Comparison of ENCODE assay signal across 2 cellular contexts in the genomic region with DNA sequence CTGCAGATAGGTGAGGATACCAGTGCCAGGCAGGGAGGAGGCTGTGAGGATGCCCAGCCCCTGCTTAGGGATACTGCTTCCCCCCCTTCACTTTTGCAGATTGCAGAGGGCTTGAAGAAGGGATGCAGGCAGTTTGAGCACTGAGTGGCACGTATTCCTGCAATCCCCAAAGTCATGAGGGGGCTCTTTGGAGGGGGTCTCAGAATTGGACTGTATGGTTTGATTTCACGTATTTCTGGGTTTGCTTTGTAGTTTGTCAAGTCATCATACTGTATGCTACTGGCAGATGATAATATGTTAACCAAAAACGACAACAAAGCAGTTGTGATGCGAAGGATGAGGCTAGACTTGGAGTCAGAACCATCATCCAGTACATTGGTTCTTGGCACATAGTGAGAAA.
TF ChIP-seq lines count a peak whose summit lies in the region.

No MANE protein-coding gene starts in this region.

TF ChIP-seq in IMR-90, 13 proteins besides CTCF, POLR2A, EP300 and RAD21:
- no peak for TF ChIP-seq MAZ (IDR thresholded peaks at IDR 0.05; ENCODE audit: borderline replicate concordance, low read depth, low read length)
- TF ChIP-seq MAFK (IDR thresholded peaks at IDR 0.05; ENCODE audit: low read depth, low read length), result no peak
- no peak for TF ChIP-seq FOS (IDR thresholded peaks at IDR 0.05; ENCODE audit: low read depth, low read length)
- TF ChIP-seq USF2 (IDR thresholded peaks at IDR 0.05; ENCODE audit: low read depth, low read length), result no peak
- TF ChIP-seq CHD1 (IDR thresholded peaks at IDR 0.05; ENCODE audit: low read depth, low read length), result no peak
- no peak for TF ChIP-seq RCOR1 (IDR thresholded peaks at IDR 0.05; ENCODE audit: insufficient replicate concordance, low read length)
- no peak for TF ChIP-seq BHLHE40 (IDR thresholded peaks at IDR 0.05; ENCODE audit: low read depth, low read length)
- no peak for TF ChIP-seq CEBPB (IDR thresholded peaks at IDR 0.05; ENCODE audit: low read depth, low read length)
- no peak for TF ChIP-seq NFE2L2 (IDR thresholded peaks at IDR 0.05; ENCODE audit: low read depth, low read length)
- no peak for TF ChIP-seq ELK1 (IDR thresholded peaks at IDR 0.05; ENCODE audit: borderline replicate concordance, low read depth, low read length)
- TF ChIP-seq SMC3 (IDR thresholded peaks at IDR 0.05; ENCODE audit: low read depth, low read length), result no peak
- TF ChIP-seq RFX5 (IDR thresholded peaks at IDR 0.05; ENCODE audit: low read depth, low read length), result no peak

TF ChIP-seq in K562, 482 proteins besides CTCF, POLR2A, EP300 and RAD21:
- TF ChIP-seq THRB (CRISPR knock-in tag; conservative IDR thresholded peaks at IDR 0.05) (no peak), HNRNPL (IDR thresholded peaks at IDR 0.05; ENCODE audit: low read depth, low read length) (no peak), PML (IDR thresholded peaks at IDR 0.05; ENCODE audit: low read length) (no peak), MEF2D (tag; conservative IDR thresholded peaks at IDR 0.05; ENCODE audit: low read depth) (no peak)
- TF ChIP-seq, protein P1, sequence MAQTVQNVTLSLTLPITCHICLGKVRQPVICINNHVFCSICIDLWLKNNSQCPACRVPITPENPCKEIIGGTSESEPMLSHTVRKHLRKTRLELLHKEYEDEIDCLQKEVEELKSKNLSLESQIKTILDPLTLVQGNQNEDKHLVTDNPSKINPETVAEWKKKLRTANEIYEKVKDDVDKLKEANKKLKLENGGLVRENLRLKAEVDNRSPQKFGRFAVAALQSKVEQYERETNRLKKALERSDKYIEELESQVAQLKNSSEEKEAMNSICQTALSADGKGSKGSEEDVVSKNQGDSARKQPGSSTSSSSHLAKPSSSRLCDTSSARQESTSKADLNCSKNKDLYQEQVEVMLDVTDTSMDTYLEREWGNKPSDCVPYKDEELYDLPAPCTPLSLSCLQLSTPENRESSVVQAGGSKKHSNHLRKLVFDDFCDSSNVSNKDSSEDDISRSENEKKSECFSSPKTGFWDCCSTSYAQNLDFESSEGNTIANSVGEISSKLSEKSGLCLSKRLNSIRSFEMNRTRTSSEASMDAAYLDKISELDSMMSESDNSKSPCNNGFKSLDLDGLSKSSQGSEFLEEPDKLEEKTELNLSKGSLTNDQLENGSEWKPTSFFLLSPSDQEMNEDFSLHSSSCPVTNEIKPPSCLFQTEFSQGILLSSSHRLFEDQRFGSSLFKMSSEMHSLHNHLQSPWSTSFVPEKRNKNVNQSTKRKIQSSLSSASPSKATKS (CRISPR knock-in tag; IDR thresholded peaks at IDR 0.05), result no peak
